Comparison of ENCODE assay signal across 8 cellular contexts in the genomic region with DNA sequence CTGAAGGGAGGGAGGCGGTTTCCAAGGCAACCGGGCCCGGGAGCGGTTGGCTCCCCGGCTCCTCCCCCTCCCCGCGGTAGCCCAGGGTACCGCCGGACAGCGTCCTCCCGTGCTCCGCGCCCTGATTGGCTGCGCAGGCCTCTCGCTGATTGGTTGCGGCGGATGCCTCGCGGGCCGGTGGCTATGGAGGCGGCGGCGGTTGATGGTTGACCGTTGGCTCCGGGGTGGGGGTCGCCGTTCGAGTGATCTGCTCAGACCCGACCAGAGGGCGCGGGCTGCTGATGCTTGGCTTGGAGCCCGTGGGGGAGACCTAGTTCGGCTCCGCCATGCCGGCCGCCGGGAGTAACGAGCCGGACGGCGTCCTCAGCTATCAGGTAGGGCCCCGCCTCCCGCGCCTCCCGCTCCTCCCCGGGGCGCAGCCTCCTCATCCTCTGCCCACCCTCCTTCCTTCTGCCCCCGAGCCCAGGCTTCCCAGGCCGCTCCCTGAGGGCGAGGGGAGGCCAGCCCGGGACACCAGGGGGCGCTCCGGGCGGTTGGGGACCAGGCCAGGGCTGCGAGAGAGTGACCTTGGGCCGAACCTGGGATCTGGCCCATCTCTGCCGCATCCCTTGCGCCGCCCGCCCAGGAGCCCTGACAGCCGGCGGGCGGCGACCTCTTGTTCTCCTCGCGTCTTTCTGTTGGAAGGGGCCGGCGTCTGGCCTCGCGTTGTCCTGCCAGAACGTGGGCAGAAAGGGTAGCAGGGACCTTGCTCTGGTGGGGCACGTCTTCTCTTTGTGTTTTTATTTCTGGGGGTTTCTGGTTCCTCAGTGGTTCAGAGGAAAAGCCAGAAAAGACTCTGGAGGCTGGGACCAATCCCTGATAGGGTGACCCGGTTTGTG. TPM values are rescaled to one million over a fixed set of nuclear protein-coding genes. Genes with fewer than 3 reads are reported as not detected.
A peak's percentile ranks its signal among the peaks of the same experiment; 100 is the strongest.
DNase-seq lines count a peak whose midpoint lies in the region; ATAC-seq, FAIRE-seq and TF ChIP-seq lines count a peak whose summit lies in the region.

A gene (plus strand): TSS at position 170 of the 878 bp plus-strand sequence. CDS start 157 bp downstream, at position 327.

- no peak within 1 kb of the TSS for H3K27ac ChIP-seq in HepG2 (ENCODE audit: extremely low read length, insufficient read depth, low read length)

- H3K27ac Mint-ChIP-seq in dendritic cell treated with granulocyte-macrophage colony-stimulating factor and Interleukin-4, amounts not matched to agents 40 ng/mL and 50 ng/mL, for 4 days, result no peak within 1 kb of the TSS

- DNase-seq in AG10803 (ENCODE audit: low read depth) (peak; percentile 81), NCI-H510A (lab: John Stamatoyannopoulos, UW) (peak; percentile 95), HepG2 (ENCODE audit: low spot score) (peak; percentile 54)
- peak; percentile 63 for DNase-seq in activated CD4-positive, alpha-beta T cell treated with anti-CD3 and anti-CD28 coated beads, Interleukin-2, amount 50 U/mL, for 1 hour
- DNase-seq in stimulated activated CD4-positive, alpha-beta T cell treated with anti-CD3 and anti-CD28 coated beads, Interleukin-2, amount 100 ng/mL, for 4 hours (ENCODE audit: low read depth), result peak; percentile 49

- intact Hi-C loops in dendritic cell treated with granulocyte-macrophage colony-stimulating factor and Interleukin-4, amounts not matched to agents 40 ng/mL and 50 ng/mL, for 4 days (cut with micrococcal nuclease), result loop anchor here (1.0 kb wide), 1 partner anchor 106 kb away; no protein-coding TSS in a partner anchor
- intact Hi-C loops in HepG2 (cut with micrococcal nuclease; ENCODE audit: unreplicated experiment), result loop anchor here (1.0 to 5.0 kb wide), 2 partner anchors 107 to 387 kb away; a partner anchor contains a TSS

- H3K4me3 ChIP-seq in AG10803 (ENCODE audit: low read length) (peak within 1 kb of the TSS; percentile 78), HepG2 (replicated peaks in 1 of 3; ENCODE audit: insufficient read depth in 1 of 3, low read depth in 2 of 3, low read length in 3 of 3) (peak within 1 kb of the TSS in 1 of 3 experiments; percentile 51; a peak in 1 of 6 replicates)

- FAIRE-seq in HepG2 (lab: Jason Lieb, UNC), result no peak

- no peaks in the 10 kb centered on the region for H3K36me3 Mint-ChIP-seq in dendritic cell treated with granulocyte-macrophage colony-stimulating factor and Interleukin-4, amounts not matched to agents 40 ng/mL and 50 ng/mL, for 4 days (ENCODE audit: low read depth)

- H3K9ac ChIP-seq in HepG2 (ENCODE audit: insufficient read depth, low read depth, low read length), result no peak within 1 kb of the TSS

- H2AFZ ChIP-seq in HepG2 (ENCODE audit: low read length), result no peak within 1 kb of the TSS

- in situ Hi-C loops in HepG2 (cut with HindIII; ENCODE audit: extremely low pct_ligation_motif_present, low pct_unique_long_range_greater_than_20kb), result loop anchor here (5.0 kb wide), 3 partner anchors 102 to 392 kb away; no protein-coding TSS in a partner anchor

- H3K4me2 ChIP-seq in HepG2 (ENCODE audit: low read depth, low read length), result peak within 1 kb of the TSS; percentile 45; the same call in 1 of the 2 replicates

- H3K4me1 ChIP-seq in HepG2 (ENCODE audit: insufficient read depth, low read length), result peaks cover 2% of the 10 kb centered on the region; the same call in 1 of the 2 replicates

- no peaks in the 10 kb centered on the region for H3K79me2 ChIP-seq in HepG2 (ENCODE audit: insufficient read depth, low read length)

- 8% methylated on average over 13 of the region's 73 CpGs for WGBS in HepG2 (ENCODE audit: low lambda C conversion rate)

- peak; percentile 75 for TF ChIP-seq RAD21 in HepG2 (CRISPR knock-in tag; IDR thresholded peaks at IDR 0.05)

- TF ChIP-seq POLR2A in HepG2 (IDR thresholded peaks at IDR 0.05; ENCODE audit: insufficient read depth in 1 of 2, low read depth in 2 of 2, low read length in 2 of 2), result no peak

- peaks cover 0 to 8% of the 10 kb centered on the region in 2 experiments; a peak in 2 of 5 replicates for H3K27me3 ChIP-seq in HepG2 (ENCODE audit: control insufficient read depth in 1 of 2, insufficient read depth in 2 of 2, low read length in 2 of 2)

- CTCF ChIA-PET in HepG2 (lab: Yijun Ruan, JAX; ENCODE audit: low intra/inter-chr PET ratio, low total read pairs), result interaction anchor here (1.8 kb wide), 1 partner anchor 107 kb away, joined by 16 read pairs; no protein-coding TSS in a partner anchor

- no peaks in the 10 kb centered on the region for H4K20me1 ChIP-seq in HepG2 (ENCODE audit: insufficient read depth, low read length)

- TF ChIP-seq EP300 in HepG2 (IDR thresholded peaks at IDR 0.05; ENCODE audit: low read depth in 2 of 2, low read length in 2 of 2) (no peak), HepG2 (CRISPR knock-in tag; IDR thresholded peaks at IDR 0.05; ENCODE audit: borderline replicate concordance) (no peak)

- no TSS peak for BruUV-seq in HepG2 (replicated peaks; lab: Mats Ljungman, UMichigan)

- no peaks in the 10 kb centered on the region for H3K36me3 ChIP-seq in HepG2 (replicated peaks in 1 of 2; ENCODE audit: control insufficient read depth in 1 of 2, insufficient read depth in 2 of 2, low read length in 2 of 2)

- peak; percentile 66 for TF ChIP-seq CTCF in AG10803 (conservative IDR thresholded peaks at IDR 0.05; ENCODE audit: low read length)
- TF ChIP-seq CTCF in HepG2 (CRISPR knock-in tag; IDR thresholded peaks at IDR 0.05), result peak; percentile 85

- no peaks in the 10 kb centered on the region for H3K9me3 Mint-ChIP-seq in dendritic cell treated with granulocyte-macrophage colony-stimulating factor and Interleukin-4, amounts not matched to agents 40 ng/mL and 50 ng/mL, for 4 days

- H3K9me3 ChIP-seq in HepG2 (ENCODE audit: low read length), result no peaks in the 10 kb centered on the region

- peaks cover 12% of the 10 kb centered on the region for H3K4me1 Mint-ChIP-seq in dendritic cell treated with granulocyte-macrophage colony-stimulating factor and Interleukin-4, amounts not matched to agents 40 ng/mL and 50 ng/mL, for 4 days (ENCODE audit: low read depth)

- POLR2A ChIA-PET in HepG2 (lab: Yijun Ruan, JAX), result no interaction called here

- peak; percentile 81 for ATAC-seq in GM19025 (IDR thresholded peaks at IDR 0.05; ENCODE audit: low read depth, unreplicated experiment)
- ATAC-seq in HG03354 (IDR thresholded peaks at IDR 0.05; ENCODE audit: poor library complexity, severe bottlenecking, unreplicated experiment), result peak; percentile 92
- ATAC-seq in HepG2, result peak; percentile 96

- H3K27me3 Mint-ChIP-seq in dendritic cell treated with granulocyte-macrophage colony-stimulating factor and Interleukin-4, amounts not matched to agents 40 ng/mL and 50 ng/mL, for 4 days, result peaks cover 31% of the 10 kb centered on the region

- peak within 1 kb of the TSS; percentile 63 for H3K4me3 Mint-ChIP-seq in dendritic cell treated with granulocyte-macrophage colony-stimulating factor and Interleukin-4, amounts not matched to agents 40 ng/mL and 50 ng/mL, for 4 days

TF ChIP-seq in HepG2, 621 proteins besides CTCF, POLR2A, EP300 and RAD21 (continues in another document):
- peak; percentile 55; the same call in 1 of the 2 replicates for TF ChIP-seq ZNF263 (CRISPR knock-in tag; IDR thresholded peaks at IDR 0.05)
- no peak for TF ChIP-seq HDAC1 (CRISPR knock-in tag; IDR thresholded peaks at IDR 0.05)
- 0 out of 2 replicates have a peak, but pooled peaks have one; percentile 15 for TF ChIP-seq FOXO1 (CRISPR knock-in tag; IDR thresholded peaks at IDR 0.05)
- no peak for TF ChIP-seq TBX2 (CRISPR knock-in tag; IDR thresholded peaks at IDR 0.05; ENCODE audit: borderline replicate concordance)
- TF ChIP-seq, protein P1, sequence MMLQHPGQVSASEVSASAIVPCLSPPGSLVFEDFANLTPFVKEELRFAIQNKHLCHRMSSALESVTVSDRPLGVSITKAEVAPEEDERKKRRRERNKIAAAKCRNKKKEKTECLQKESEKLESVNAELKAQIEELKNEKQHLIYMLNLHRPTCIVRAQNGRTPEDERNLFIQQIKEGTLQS (CRISPR knock-in tag; IDR thresholded peaks at IDR 0.05), result no peak
- TF ChIP-seq U2AF1 (optimal IDR thresholded peaks at IDR 0.05; ENCODE audit: low read depth, low read length), result no peak
- peak; percentile 77 for TF ChIP-seq NFYB (CRISPR knock-in tag; IDR thresholded peaks at IDR 0.05)
- peak; percentile 53 for TF ChIP-seq HNRNPLL (IDR thresholded peaks at IDR 0.05; ENCODE audit: low read depth, low read length, poor library complexity, severe bottlenecking)
- peak; percentile 25; the same call in 1 of the 2 replicates for TF ChIP-seq MTA1 (CRISPR knock-in tag; IDR thresholded peaks at IDR 0.05; ENCODE audit: borderline replicate concordance)
- peak; percentile 32 for TF ChIP-seq HNRNPK (IDR thresholded peaks at IDR 0.05; ENCODE audit: low read depth, low read length, poor library complexity, severe bottlenecking)
- TF ChIP-seq TBX3 (IDR thresholded peaks at IDR 0.05; ENCODE audit: borderline replicate concordance), result no peak
- TF ChIP-seq ATAD3A (CRISPR knock-in tag; IDR thresholded peaks at IDR 0.05), result no peak
- peak; percentile 72; the same call in 1 of the 2 replicates for TF ChIP-seq RFX1 (IDR thresholded peaks at IDR 0.05)

RNA-seq across cellular contexts. Expression of the gene that starts here (rescaled TPM):
- total RNA-seq in HepG2 (2016; rRNA removed; fragmentation: Illumina TruSeq; extraction: Trizol), result 0.07 TPM in 1 of 2 replicates, not detected in the other
- total RNA-seq in HepG2 (2016; cell fraction: cytosol; rRNA removed; fragmentation: Illumina TruSeq; extraction: Trizol; ENCODE audit: low read depth), result not detected in 2 replicates
- 0.06 and 0.10 TPM in 2 replicates for total RNA-seq in HepG2 (2016; cell fraction: insoluble cytoplasmic fraction; rRNA removed; fragmentation: Illumina TruSeq; extraction: Trizol)
- not detected in 2 replicates for total RNA-seq in HepG2 (2016; cell fraction: membrane; rRNA removed; fragmentation: Illumina TruSeq; extraction: Trizol)
- total RNA-seq in HepG2 (2016; cell fraction: nucleus; rRNA removed; fragmentation: Illumina TruSeq; extraction: Trizol), result 0.34 TPM in 1 of 2 replicates, not detected in the other
- polyA plus RNA-seq in HepG2 (2011; rRNA removed), result under 0.01 and 0.01 TPM in 2 replicates
- 0.17 TPM in 1 of 2 replicates, not detected in the other for polyA plus RNA-seq in HepG2 (2011; cell fraction: cytosol; rRNA removed)
- 0.17 and 0.19 TPM in 2 replicates for polyA plus RNA-seq in HepG2 (2011; cell fraction: nucleus; rRNA removed)
- polyA plus RNA-seq in HepG2 (2012), result 0.05 TPM in 2 replicates
- not detected in 2 replicates for polyA plus RNA-seq in HepG2 (2016; cell fraction: cytosol; fragmentation: Illumina TruSeq; extraction: Trizol; ENCODE audit: low read depth)
- polyA plus RNA-seq in HepG2 (2016; cell fraction: insoluble cytoplasmic fraction; fragmentation: Illumina TruSeq; extraction: Trizol; ENCODE audit: low read depth), result not detected in 2 replicates
- not detected in 2 replicates for polyA plus RNA-seq in HepG2 (2016; cell fraction: membrane; fragmentation: Illumina TruSeq; extraction: Trizol; ENCODE audit: low read depth)
- not detected in 2 replicates for polyA plus RNA-seq in HepG2 (2016; cell fraction: nucleus; fragmentation: Illumina TruSeq; extraction: Trizol; ENCODE audit: insufficient read depth, low read depth)
- not detected in 2 replicates for polyA minus RNA-seq in HepG2 (2011; rRNA and poly(A)+ RNA removed; ENCODE audit: low replicate concordance)
- not detected in 2 replicates for polyA minus RNA-seq in HepG2 (2011; cell fraction: cytosol; rRNA and poly(A)+ RNA removed)
- polyA minus RNA-seq in HepG2 (2011; cell fraction: nucleus; rRNA and poly(A)+ RNA removed), result 0.13 and 0.37 TPM in 2 replicates

Comparison
In these comparisons a context has a peak if more than half of its experiments do, and no peak if none do; other contexts are left out.
1. Peak in DNase-seq, ATAC-seq and H3K4me2 ChIP-seq in HepG2; RNA of the gene not detected or under 1 TPM.